ENCODE assay signal across 10 cellular contexts in the genomic region with DNA sequence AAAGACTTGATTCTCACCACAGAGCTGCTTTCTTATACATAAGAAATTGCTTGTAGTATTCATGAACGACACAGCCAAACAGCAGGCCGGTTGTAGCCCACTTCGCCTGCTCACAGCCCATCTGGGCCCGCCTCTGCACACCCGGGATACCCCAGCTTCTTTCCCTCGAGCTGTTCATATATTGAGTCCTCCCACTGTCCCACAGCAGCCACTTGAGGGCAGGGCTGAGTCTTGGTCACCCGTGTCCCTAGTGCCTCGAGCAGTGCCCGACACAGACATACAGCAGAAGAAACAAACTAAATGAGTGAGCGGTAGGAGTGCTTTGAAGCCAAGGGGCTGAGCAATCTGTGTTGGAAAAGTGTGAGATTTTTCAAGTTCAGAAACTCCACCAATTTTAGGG.
DNase-seq lines count a peak whose midpoint lies in the region; ATAC-seq and TF ChIP-seq lines count a peak whose summit lies in the region.
"Had no signal": no experiment of that assay in that cellular context is flagged by ENCODE, and none has a peak within 500 bp of the region (broad histone marks: within the 10 kb centered on the region; RNA-seq: fewer than 3 reads in every experiment).

No MANE protein-coding gene starts in this region.

- no peak overlapping the region for H3K23ac ChIP-seq in IMR-90 (ENCODE audit: low read depth, low read length)

- peak overlapping the region; percentile 6; the same call in 1 of the 2 replicates for H2BK20ac ChIP-seq in IMR-90 (ENCODE audit: low read depth, low read length)

- peak overlapping the region; percentile 44; the same call in 1 of the 2 replicates for H4K91ac ChIP-seq in IMR-90 (ENCODE audit: insufficient read depth, low read depth, low read length)

- H2AK5ac ChIP-seq in IMR-90 (ENCODE audit: low read depth, low read length), result peak overlapping the region; percentile 20; the same call in 1 of the 2 replicates

- H4K20me1 ChIP-seq in IMR-90 (ENCODE audit: insufficient read depth, low read length), result peaks cover 2% of the 10 kb centered on the region; the same call in 1 of the 2 replicates

- BruUV-seq in IMR-90 (replicated peaks; lab: Mats Ljungman, UMichigan), result no TSS peak

- WGBS in IMR-90 (ENCODE audit: extremely low coverage in 2 of 2, insufficient read length in 1 of 2), 2 experiments, result no CpG with 5 or more reads among the region's 10 CpGs
- WGBS in right lobe of liver (ENCODE audit: insufficient coverage, low coverage, low lambda C conversion rate, missing lambda C conversion rate), result 59% methylated on average over 6 of the region's 10 CpGs

- H3K9me1 ChIP-seq in IMR-90 (ENCODE audit: insufficient read depth, low read length), result no peaks in the 10 kb centered on the region

- no peaks in the 10 kb centered on the region for H3K27me3 ChIP-seq in IMR-90 (ENCODE audit: control insufficient read depth, insufficient read depth, low read length)
- H3K27me3 ChIP-seq in right lobe of liver, result no peaks in the 10 kb centered on the region

- no peak overlapping the region for H3K56ac ChIP-seq in IMR-90 (ENCODE audit: extremely low read depth, insufficient read depth, low read length)

- peak overlapping the region; percentile 83 for H3K4ac ChIP-seq in IMR-90 (ENCODE audit: low read depth, low read length)

- TF ChIP-seq RAD21 in IMR-90 (IDR thresholded peaks at IDR 0.05; ENCODE audit: low read length), result peak; percentile 26; the same call in 1 of the 2 replicates

- H3K36me3 ChIP-seq in IMR-90 (ENCODE audit: control insufficient read depth, insufficient read depth, low read length) (no peaks in the 10 kb centered on the region), right lobe of liver (no peaks in the 10 kb centered on the region)

- TF ChIP-seq POLR2A in IMR-90 (IDR thresholded peaks at IDR 0.05; ENCODE audit: low read depth, low read length) (no peak), right lobe of liver (IDR thresholded peaks at IDR 0.05) (no peak)

- in situ Hi-C loops in IMR-90 (cut with MboI; ENCODE audit: low sequenced_read_pairs), result no loop called here

- H2BK15ac ChIP-seq in IMR-90 (ENCODE audit: low read depth, low read length), result peak overlapping the region; percentile 39; the same call in 1 of the 3 replicates

- no peak overlapping the region for H3K27ac ChIP-seq in IMR-90 (ENCODE audit: insufficient read depth, low read length)
- no peak overlapping the region for H3K27ac ChIP-seq in right lobe of liver

- peak overlapping the region; percentile 85 for H2AFZ ChIP-seq in IMR-90 (replicated peaks; ENCODE audit: low read length, poor library complexity)

- CTCF ChIA-PET in IMR-90 (lab: Yijun Ruan, JAX) (interaction anchor here (0.5 to 0.6 kb wide), 2 partner anchors 9 to 114 kb away, joined by 3 read pairs; no protein-coding TSS in a partner anchor), HEK293T (lab: Yijun Ruan, JAX) (interaction anchor here (0.7 kb wide), 1 partner anchor 232 kb away, joined by 3 read pairs; no protein-coding TSS in a partner anchor)

- DNase-seq in AG08396 (ENCODE audit: low spot score) (peak; percentile 57), IMR-90 (peak; percentile 27), choroid plexus epithelial cell (ENCODE audit: low read depth) (peak; percentile 28), right lobe of liver (no peak), NOMO-1 treated with dmso at 0.1 percent for 144 hours (lab: John Stamatoyannopoulos, UW; ENCODE audit: unreplicated experiment) (no peak), HEK293T (ENCODE audit: extremely low spot score) (no peak), islet precursor cell (no peak)
- DNase-seq: left colon, T-cell had no signal

- peaks cover 10% of the 10 kb centered on the region for H3K4me1 ChIP-seq in IMR-90 (ENCODE audit: control insufficient read depth, insufficient read depth, low read length)
- no peaks in the 10 kb centered on the region for H3K4me1 ChIP-seq in right lobe of liver

- H3K4me3 ChIP-seq in IMR-90 (ENCODE audit: insufficient read depth, low read depth, low read length), result no peak overlapping the region
- no peak overlapping the region for H3K4me3 ChIP-seq in choroid plexus epithelial cell (ENCODE audit: low read depth, low read length)
- no peak overlapping the region for H3K4me3 ChIP-seq in right lobe of liver

- H2AK9ac ChIP-seq in IMR-90 (replicated peaks; ENCODE audit: low read depth, low read length, poor library complexity), result peak overlapping the region; percentile 11

- peak overlapping the region; percentile 65 for H3K14ac ChIP-seq in IMR-90 (replicated peaks; ENCODE audit: low read depth, low read length)

- dilution Hi-C loops in IMR-90 (cut with HindIII; ENCODE audit: low sequenced_read_pairs, unreplicated experiment), result no loop called here

- no peak overlapping the region for H4K5ac ChIP-seq in IMR-90 (ENCODE audit: low read depth, low read length)

- no peak overlapping the region for H3K4me2 ChIP-seq in IMR-90 (ENCODE audit: low read depth, low read length)

- POLR2A ChIA-PET in IMR-90 (lab: Charles Lee; ENCODE audit: unreplicated experiment), result no interaction called here
- POLR2A ChIA-PET in HEK293T (lab: Yijun Ruan, JAX), result no interaction called here

- intact Hi-C loops in IMR-90 (cut with micrococcal nuclease), result loop anchor here (2.0 kb wide), 1 partner anchor 120 kb away; no protein-coding TSS in a partner anchor
- intact Hi-C loops in right lobe of liver (cut with DNase I), result no loop called here

- no peaks in the 10 kb centered on the region for H3K9me3 ChIP-seq in IMR-90 (ENCODE audit: control insufficient read depth, insufficient read depth, low read length)
- H3K9me3 ChIP-seq in right lobe of liver, result no peaks in the 10 kb centered on the region

- H2BK120ac ChIP-seq in IMR-90 (ENCODE audit: low read depth, low read length), result peak overlapping the region; percentile 87

- ATAC-seq in IMR-90 (ENCODE audit: low read depth) (peak; percentile 66), right lobe of liver (peak in 3 of 4 donors; percentile 18 to 38 (median 20)), GM21576 (IDR thresholded peaks at IDR 0.05; ENCODE audit: unreplicated experiment) (no peak)
- ATAC-seq: left colon, T-cell had no signal

- peak overlapping the region in 1 of 2 experiments; percentile 84; a peak in 3 of 4 replicates for H4K8ac ChIP-seq in IMR-90 (ENCODE audit: low read depth in 2 of 2, low read length in 2 of 2)

- H2BK5ac ChIP-seq in IMR-90 (ENCODE audit: low read depth, low read length, poor library complexity, severe bottlenecking), result no peak overlapping the region

- H3K79me1 ChIP-seq in IMR-90 (ENCODE audit: low read depth in 1 of 2, low read length in 2 of 2), result peaks cover 0 to 4% of the 10 kb centered on the region in 2 experiments; a peak in 1 of 4 replicates

- H3K9ac ChIP-seq in IMR-90 (ENCODE audit: low read depth, low read length), result no peak overlapping the region

- TF ChIP-seq CTCF in IMR-90 (conservative IDR thresholded peaks at IDR 0.05; ENCODE audit: low read depth, low read length) (peak; percentile 33), choroid plexus epithelial cell (conservative IDR thresholded peaks at IDR 0.05; ENCODE audit: low read depth, low read length) (peak; percentile 51), right lobe of liver (IDR thresholded peaks at IDR 0.05) (peak in 2 of 4 donors; percentile 15 to 18)

- H3K18ac ChIP-seq in IMR-90 (ENCODE audit: low read depth, low read length), result no peak overlapping the region

TF ChIP-seq in IMR-90, 13 proteins besides CTCF, POLR2A, EP300 and RAD21 (continues in another document):
- TF ChIP-seq SMC3 (IDR thresholded peaks at IDR 0.05; ENCODE audit: low read depth, low read length), result no peak
- TF ChIP-seq, protein P1, sequence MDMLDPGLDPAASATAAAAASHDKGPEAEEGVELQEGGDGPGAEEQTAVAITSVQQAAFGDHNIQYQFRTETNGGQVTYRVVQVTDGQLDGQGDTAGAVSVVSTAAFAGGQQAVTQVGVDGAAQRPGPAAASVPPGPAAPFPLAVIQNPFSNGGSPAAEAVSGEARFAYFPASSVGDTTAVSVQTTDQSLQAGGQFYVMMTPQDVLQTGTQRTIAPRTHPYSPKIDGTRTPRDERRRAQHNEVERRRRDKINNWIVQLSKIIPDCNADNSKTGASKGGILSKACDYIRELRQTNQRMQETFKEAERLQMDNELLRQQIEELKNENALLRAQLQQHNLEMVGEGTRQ (IDR thresholded peaks at IDR 0.05; ENCODE audit: low read depth, low read length), result no peak
- no peak for TF ChIP-seq NFE2L2 (IDR thresholded peaks at IDR 0.05; ENCODE audit: low read depth, low read length)
- TF ChIP-seq, protein P2, sequence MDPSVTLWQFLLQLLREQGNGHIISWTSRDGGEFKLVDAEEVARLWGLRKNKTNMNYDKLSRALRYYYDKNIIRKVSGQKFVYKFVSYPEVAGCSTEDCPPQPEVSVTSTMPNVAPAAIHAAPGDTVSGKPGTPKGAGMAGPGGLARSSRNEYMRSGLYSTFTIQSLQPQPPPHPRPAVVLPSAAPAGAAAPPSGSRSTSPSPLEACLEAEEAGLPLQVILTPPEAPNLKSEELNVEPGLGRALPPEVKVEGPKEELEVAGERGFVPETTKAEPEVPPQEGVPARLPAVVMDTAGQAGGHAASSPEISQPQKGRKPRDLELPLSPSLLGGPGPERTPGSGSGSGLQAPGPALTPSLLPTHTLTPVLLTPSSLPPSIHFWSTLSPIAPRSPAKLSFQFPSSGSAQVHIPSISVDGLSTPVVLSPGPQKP (IDR thresholded peaks at IDR 0.05; ENCODE audit: borderline replicate concordance, low read depth, low read length), result no peak

TF ChIP-seq in HEK293T, 16 proteins besides CTCF, POLR2A, EP300 and RAD21:
- TF ChIP-seq SP1 (IDR thresholded peaks at IDR 0.05), result no peak
- TF ChIP-seq NFRKB (IDR thresholded peaks at IDR 0.05), result no peak
- no peak for TF ChIP-seq ELF4 (IDR thresholded peaks at IDR 0.05)
- no peak for TF ChIP-seq FOXA1 (IDR thresholded peaks at IDR 0.05)
- TF ChIP-seq ZNF384 (IDR thresholded peaks at IDR 0.05), result no peak

Comparison
In these comparisons a context has a peak if more than half of its experiments do, and no peak if none do; other contexts are left out.
1. DNase-seq: peak in AG08396 (single experiment), IMR-90 (single experiment) and choroid plexus epithelial cell (single experiment); none in right lobe of liver (0 of 3), NOMO-1 treated with dmso at 0.1 percent for 144 hours (single experiment), HEK293T (single experiment) and islet precursor cell (single experiment).